Comparison of ENCODE assay signal across 1 cellular context in the genomic region with DNA sequence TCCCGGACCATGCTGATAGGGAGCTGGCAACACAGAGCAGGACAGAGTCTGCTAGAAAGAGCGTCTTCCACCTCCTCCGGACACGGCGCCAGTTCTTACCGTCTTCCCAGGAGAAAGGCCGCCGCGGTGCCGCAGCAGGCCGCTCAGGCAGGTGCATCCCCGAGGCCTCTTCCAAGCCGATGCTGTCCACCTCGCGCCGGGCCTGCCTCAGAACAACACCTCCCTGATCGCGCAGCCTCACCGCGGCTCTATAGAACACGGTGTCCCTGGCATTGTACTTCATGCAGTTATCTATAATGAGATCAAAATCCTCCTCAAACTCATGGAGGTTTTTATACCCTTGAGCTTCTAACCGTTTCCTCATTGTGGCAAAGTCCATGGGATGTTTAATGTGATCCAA.
TF ChIP-seq lines count a peak whose summit lies in the region.

No MANE protein-coding gene starts in this region.

TF ChIP-seq in WTC11, 78 proteins besides CTCF, POLR2A, EP300 and RAD21 (continued from another document):
- no peak for TF ChIP-seq ZNF425 (CRISPR knock-in tag; conservative IDR thresholded peaks at IDR 0.05)
- TF ChIP-seq ATF6 (CRISPR knock-in tag; IDR thresholded peaks at IDR 0.05) = no peak
- no peak for TF ChIP-seq ELF4 (CRISPR knock-in tag; IDR thresholded peaks at IDR 0.05; ENCODE audit: low read depth)
- TF ChIP-seq ESRRA (CRISPR knock-in tag; IDR thresholded peaks at IDR 0.05; ENCODE audit: borderline replicate concordance) = no peak
- no peak for TF ChIP-seq NR3C1 (CRISPR knock-in tag; conservative IDR thresholded peaks at IDR 0.05; ENCODE audit: low read depth)
- no peak for TF ChIP-seq ZBTB21 (CRISPR knock-in tag; IDR thresholded peaks at IDR 0.05; ENCODE audit: borderline replicate concordance)
- TF ChIP-seq ZNF121 (CRISPR knock-in tag; IDR thresholded peaks at IDR 0.05) = no peak
- no peak for TF ChIP-seq ZMAT4 (CRISPR knock-in tag; IDR thresholded peaks at IDR 0.05)
- TF ChIP-seq USF2 (CRISPR knock-in tag; IDR thresholded peaks at IDR 0.05) = no peak
